In genomic region chr22:19434829-19435580, GRCh38 we compare ENCODE assay signal across 23 cellular contexts. TPM values are rescaled to one million over a fixed set of nuclear protein-coding genes. Genes with fewer than 3 reads are reported as not detected.
DNase-seq lines count a peak whose midpoint lies in the region; ATAC-seq and TF ChIP-seq lines count a peak whose summit lies in the region.
"Had no signal": no experiment of that assay in that cellular context is flagged by ENCODE, and none has a peak within 500 bp of the region (broad histone marks: within the 10 kb centered on the region; RNA-seq: fewer than 3 reads in every experiment).

No MANE protein-coding gene starts in this region.

- ATAC-seq in activated T-helper 17 cell treated with anti-CD3 and anti-CD28 coated beads, Interleukin-2, amount 50 U/mL, for 72 hours (replicated peaks) = no peak
- ATAC-seq in GM21447 (IDR thresholded peaks at IDR 0.05; ENCODE audit: unreplicated experiment) (no peak), HG03521 (IDR thresholded peaks at IDR 0.05; ENCODE audit: unreplicated experiment) (no peak)
- ATAC-seq: body of pancreas, GM23338, Panc1 had no signal

- no peak overlapping the region for H3K4me3 ChIP-seq in BLaER1 treated with 17β-estradiol and CSF1 and Interleukin-3, amounts not matched to agents 10 nM and 100 nM
- H3K4me3 ChIP-seq in DOHH2 (ENCODE audit: low read length) (no peak overlapping the region), H7 (ENCODE audit: insufficient read depth, low read depth, low read length) (no peak overlapping the region)
- H3K4me3 ChIP-seq: adrenal gland, body of pancreas, GM23338 had no signal

- H3K4me1 Mint-ChIP-seq in activated T-helper 17 cell treated with anti-CD3 and anti-CD28 coated beads, Interleukin-2, amount 50 U/mL, for 72 hours = peaks cover 10% of the 10 kb centered on the region
- H3K4me1 Mint-ChIP-seq in nephron progenitor cell = peaks cover 42% of the 10 kb centered on the region

- peak overlapping the region; percentile 71 for H3K27ac Mint-ChIP-seq in activated T-helper 17 cell treated with anti-CD3 and anti-CD28 coated beads, Interleukin-2, amount 50 U/mL, for 72 hours
- peak overlapping the region; percentile 39 for H3K27ac Mint-ChIP-seq in nephron progenitor cell
- H3K27ac Mint-ChIP-seq: GM23338 had no signal

- H3K36me3 Mint-ChIP-seq in activated T-helper 17 cell treated with anti-CD3 and anti-CD28 coated beads, Interleukin-2, amount 50 U/mL, for 72 hours (ENCODE audit: low read depth) = peaks cover 60% of the 10 kb centered on the region
- peaks cover 26% of the 10 kb centered on the region for H3K36me3 Mint-ChIP-seq in nephron progenitor cell (ENCODE audit: low read depth)

- peaks cover 25 to 60% (median 36%) of the 10 kb centered on the region in 11 experiments; a peak in 21 of 22 replicates for H3K36me3 ChIP-seq in BLaER1 treated with 17β-estradiol and CSF1 and Interleukin-3, amounts not matched to agents 10 nM and 100 nM
- H3K36me3 ChIP-seq in DOHH2 (ENCODE audit: control insufficient read depth, low read length) (peaks cover 49% of the 10 kb centered on the region), H7 (replicated peaks; ENCODE audit: control insufficient read depth, insufficient read depth, low read length) (peaks cover 6% of the 10 kb centered on the region)

- TF ChIP-seq CTCF in DOHH2 (IDR thresholded peaks at IDR 0.05; ENCODE audit: low read depth, low read length, poor library complexity, severe bottlenecking) = no peak
- no peak for TF ChIP-seq CTCF in nephron progenitor cell (IDR thresholded peaks at IDR 0.05)

- peak overlapping the region; percentile 11 to 98 (median 94); a peak in 17 of 22 replicates for H3K4me2 ChIP-seq in BLaER1 treated with 17β-estradiol and CSF1 and Interleukin-3, amounts not matched to agents 10 nM and 100 nM
- H3K4me2 ChIP-seq in DOHH2 (ENCODE audit: low read length) = peak overlapping the region; percentile 23; the same call in 1 of the 2 replicates
- H3K4me2 ChIP-seq: GM23338 had no signal

- peak overlapping the region; percentile 84 for H3K4me3 Mint-ChIP-seq in activated T-helper 17 cell treated with anti-CD3 and anti-CD28 coated beads, Interleukin-2, amount 50 U/mL, for 72 hours
- no peak overlapping the region for H3K4me3 Mint-ChIP-seq in nephron progenitor cell
- H3K4me3 Mint-ChIP-seq: GM23338 had no signal

- H3K4me1 ChIP-seq in BLaER1 treated with 17β-estradiol and CSF1 and Interleukin-3, amounts not matched to agents 10 nM and 100 nM = peaks cover 49 to 63% (median 55%) of the 10 kb centered on the region in 10 experiments
- peaks cover 27% of the 10 kb centered on the region for H3K4me1 ChIP-seq in DOHH2 (ENCODE audit: control insufficient read depth, low read length)

- H3K9me3 ChIP-seq in BLaER1 treated with 17β-estradiol and CSF1 and Interleukin-3, amounts not matched to agents 10 nM and 100 nM (replicated peaks in 1 of 11) = no peaks in the 10 kb centered on the region
- H3K9me3 ChIP-seq in DOHH2 (ENCODE audit: control insufficient read depth, insufficient read depth, low read length) = no peaks in the 10 kb centered on the region
- H3K9me3 ChIP-seq: adrenal gland, body of pancreas had no signal

- H3K9me3 Mint-ChIP-seq in activated T-helper 17 cell treated with anti-CD3 and anti-CD28 coated beads, Interleukin-2, amount 50 U/mL, for 72 hours = no peaks in the 10 kb centered on the region
- no peaks in the 10 kb centered on the region for H3K9me3 Mint-ChIP-seq in nephron progenitor cell
- H3K9me3 Mint-ChIP-seq: GM23338 had no signal

- H4K20me1 ChIP-seq in BLaER1 treated with 17β-estradiol and CSF1 and Interleukin-3, amounts not matched to agents 10 nM and 100 nM = peaks cover 0 to 66% (median 26%) of the 10 kb centered on the region in 11 experiments; a peak in 17 of 22 replicates
- H4K20me1 ChIP-seq in DOHH2 (ENCODE audit: control insufficient read depth, insufficient read depth, low read depth, low read length) = peaks cover 2% of the 10 kb centered on the region

- peaks cover 50% of the 10 kb centered on the region for H3K79me2 ChIP-seq in DOHH2 (ENCODE audit: control insufficient read depth, low read length)

- H3F3A ChIP-seq in DOHH2 (ENCODE audit: control insufficient read depth, insufficient read depth) = peaks cover 14% of the 10 kb centered on the region

- no peak for DNase-seq in nephron progenitor cell
- DNase-seq in stimulated activated CD4-positive, alpha-beta T cell treated with anti-CD3 and anti-CD28 coated beads, Interleukin-2, amount 100 ng/mL, for 24 hours = no peak
- DNase-seq in H7 = no peak
- DNase-seq: activated CD4-positive, CD25-positive, alpha-beta regulatory T cell; activated effector memory CD4-positive, alpha-beta T cell treated with Interleukin-2 at 50 U/mL for 16 hours; adrenal gland; body of pancreas; hippocampal formation; NCI-H1048; NCI-H187; NCI-H2171 treated with DMSO at 0.1 percent for 48 hours; NCI-H524; occipital lobe; SHP77 treated with DMSO at 0.1 percent for 48 hours had no signal

- no peaks in the 10 kb centered on the region for H3K9me2 ChIP-seq in DOHH2 (replicated peaks; ENCODE audit: control insufficient read depth, low read length)

- peak overlapping the region in 4 of 11 experiments; percentile 7 to 21 (median 18); a peak in 4 of 22 replicates for H3K27ac ChIP-seq in BLaER1 treated with 17β-estradiol and CSF1 and Interleukin-3, amounts not matched to agents 10 nM and 100 nM
- peak overlapping the region; percentile 26 for H3K27ac ChIP-seq in DOHH2 (ENCODE audit: low read depth, low read length)
- H3K27ac ChIP-seq: adrenal gland, body of pancreas, C4-2B, HL-60 had no signal

- H3K27me3 ChIP-seq in BLaER1 treated with 17β-estradiol and CSF1 and Interleukin-3, amounts not matched to agents 10 nM and 100 nM = no peaks in the 10 kb centered on the region
- H3K27me3 ChIP-seq in DOHH2 (ENCODE audit: control insufficient read depth, low read length) (no peaks in the 10 kb centered on the region), H7 (ENCODE audit: control insufficient read depth, insufficient read depth, low read length) (no peaks in the 10 kb centered on the region)
- H3K27me3 ChIP-seq: adrenal gland, body of pancreas had no signal

- H3K9ac ChIP-seq in BLaER1 treated with 17β-estradiol and CSF1 and Interleukin-3, amounts not matched to agents 10 nM and 100 nM = peak overlapping the region in 4 of 11 experiments; percentile 4 to 38 (median 23); a peak in 4 of 22 replicates

- no peaks in the 10 kb centered on the region for H3K27me3 Mint-ChIP-seq in activated T-helper 17 cell treated with anti-CD3 and anti-CD28 coated beads, Interleukin-2, amount 50 U/mL, for 72 hours
- no peaks in the 10 kb centered on the region for H3K27me3 Mint-ChIP-seq in nephron progenitor cell (ENCODE audit: low read depth, poor library complexity)

RNA-seq across cellular contexts. Expression of gene MRPL40, which starts 2.7 kb away (rescaled TPM):
- total RNA-seq in activated T-helper 17 cell treated with anti-CD3 and anti-CD28 coated beads, Interleukin-2, amount 50 U/mL, for 72 hours = 10 to 100 TPM; 11.8 to 25.7 TPM
- 20.1 and 20.2 TPM in 2 replicates for total RNA-seq in H7 (2014; rRNA removed; shearing (Covaris generic))

RNA-seq across cellular contexts. Expression of gene HIRA, which starts 3.5 kb away (rescaled TPM):
- 10 to 100 TPM; 21.4 to 45.6 TPM for total RNA-seq in activated T-helper 17 cell treated with anti-CD3 and anti-CD28 coated beads, Interleukin-2, amount 50 U/mL, for 72 hours
- total RNA-seq in H7 (2014; rRNA removed; shearing (Covaris generic)) = 28.8 and 31.4 TPM in 2 replicates

RNA-seq across cellular contexts. Expression of gene C22orf39, which starts 12.5 kb away (rescaled TPM):
- total RNA-seq in activated T-helper 17 cell treated with anti-CD3 and anti-CD28 coated beads, Interleukin-2, amount 50 U/mL, for 72 hours = 10 to 100 TPM; 18.6 to 21.7 TPM
- total RNA-seq in H7 (2014; rRNA removed; shearing (Covaris generic)) = 42.3 and 45.3 TPM in 2 replicates

RNA-seq across cellular contexts. Expression of gene UFD1, which starts 44.0 kb away (rescaled TPM):
- 10 to 100 TPM; 56.0 to 93.5 TPM for total RNA-seq in activated T-helper 17 cell treated with anti-CD3 and anti-CD28 coated beads, Interleukin-2, amount 50 U/mL, for 72 hours
- total RNA-seq in H7 (2014; rRNA removed; shearing (Covaris generic)) = 48.6 and 61.3 TPM in 2 replicates

RNA-seq across cellular contexts. Expression of gene CDC45, which starts 44.7 kb away (rescaled TPM):
- 10 to 100 TPM; 64.2 to 99.9 TPM for total RNA-seq in activated T-helper 17 cell treated with anti-CD3 and anti-CD28 coated beads, Interleukin-2, amount 50 U/mL, for 72 hours
- total RNA-seq in H7 (2014; rRNA removed; shearing (Covaris generic)) = 35.8 and 36.8 TPM in 2 replicates
- total RNA-seq: body of pancreas had no signal
